2 cellular contexts compared by ENCODE assay signal in the genomic region with DNA sequence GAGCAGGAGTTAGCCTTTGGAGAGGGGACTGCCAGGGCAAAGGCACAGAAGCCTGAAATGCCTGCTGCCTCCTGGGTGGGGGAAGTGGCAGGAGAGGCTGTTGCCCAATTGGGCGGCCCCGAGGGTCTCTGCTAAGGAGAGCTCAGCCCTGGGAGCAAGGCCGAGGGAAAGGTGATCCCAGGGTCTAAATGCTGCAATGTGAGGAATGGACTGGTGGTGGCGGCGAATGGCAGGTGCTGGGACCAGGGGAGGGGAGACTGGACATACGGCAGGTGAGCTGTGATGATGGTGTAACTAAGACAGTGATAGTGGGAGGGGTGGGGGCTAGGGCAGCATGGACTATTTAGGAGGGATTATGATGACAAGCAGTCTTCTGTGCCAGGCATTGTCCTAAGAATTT.
A peak's percentile ranks its signal among the peaks of the same experiment; 100 is the strongest.
TF ChIP-seq lines count a peak whose summit lies in the region.

No MANE protein-coding gene starts in this region.

TF ChIP-seq in WTC11, 78 proteins besides CTCF, POLR2A, EP300 and RAD21 (continues in another document):
- TF ChIP-seq SP1 (CRISPR knock-in tag; conservative IDR thresholded peaks at IDR 0.05) (no peak), NFE2L1 (CRISPR knock-in tag; IDR thresholded peaks at IDR 0.05) (no peak), FOXK1 (CRISPR knock-in tag; IDR thresholded peaks at IDR 0.05) (no peak), ATF1 (CRISPR knock-in tag; IDR thresholded peaks at IDR 0.05) (no peak), FOXP4 (CRISPR knock-in tag; IDR thresholded peaks at IDR 0.05) (no peak), HMGA2 (CRISPR knock-in tag; IDR thresholded peaks at IDR 0.05) (no peak), SOX15 (CRISPR knock-in tag; IDR thresholded peaks at IDR 0.05) (no peak), NR2C2 (CRISPR knock-in tag; IDR thresholded peaks at IDR 0.05) (no peak), IRF1 (CRISPR knock-in tag; IDR thresholded peaks at IDR 0.05) (no peak), SMAD4 (CRISPR knock-in tag; IDR thresholded peaks at IDR 0.05) (no peak), ZSCAN18 (CRISPR knock-in tag; IDR thresholded peaks at IDR 0.05) (no peak), CREB1 (CRISPR knock-in tag; IDR thresholded peaks at IDR 0.05) (no peak), ZNF317 (CRISPR knock-in tag; IDR thresholded peaks at IDR 0.05; ENCODE audit: borderline replicate concordance, low read depth) (no peak), NR1H2 (CRISPR knock-in tag; IDR thresholded peaks at IDR 0.05) (no peak), AR (CRISPR knock-in tag; IDR thresholded peaks at IDR 0.05) (no peak), PRRX2 (CRISPR knock-in tag; IDR thresholded peaks at IDR 0.05) (no peak)
- TF ChIP-seq, protein P1, sequence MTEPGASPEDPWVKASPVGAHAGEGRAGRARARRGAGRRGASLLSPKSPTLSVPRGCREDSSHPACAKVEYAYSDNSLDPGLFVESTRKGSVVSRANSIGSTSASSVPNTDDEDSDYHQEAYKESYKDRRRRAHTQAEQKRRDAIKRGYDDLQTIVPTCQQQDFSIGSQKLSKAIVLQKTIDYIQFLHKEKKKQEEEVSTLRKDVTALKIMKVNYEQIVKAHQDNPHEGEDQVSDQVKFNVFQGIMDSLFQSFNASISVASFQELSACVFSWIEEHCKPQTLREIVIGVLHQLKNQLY (CRISPR knock-in tag; IDR thresholded peaks at IDR 0.05): no peak
- TF ChIP-seq, protein P2, sequence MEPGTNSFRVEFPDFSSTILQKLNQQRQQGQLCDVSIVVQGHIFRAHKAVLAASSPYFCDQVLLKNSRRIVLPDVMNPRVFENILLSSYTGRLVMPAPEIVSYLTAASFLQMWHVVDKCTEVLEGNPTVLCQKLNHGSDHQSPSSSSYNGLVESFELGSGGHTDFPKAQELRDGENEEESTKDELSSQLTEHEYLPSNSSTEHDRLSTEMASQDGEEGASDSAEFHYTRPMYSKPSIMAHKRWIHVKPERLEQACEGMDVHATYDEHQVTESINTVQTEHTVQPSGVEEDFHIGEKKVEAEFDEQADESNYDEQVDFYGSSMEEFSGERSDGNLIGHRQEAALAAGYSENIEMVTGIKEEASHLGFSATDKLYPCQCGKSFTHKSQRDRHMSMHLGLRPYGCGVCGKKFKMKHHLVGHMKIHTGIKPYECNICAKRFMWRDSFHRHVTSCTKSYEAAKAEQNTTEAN (CRISPR knock-in tag; IDR thresholded peaks at IDR 0.05): no peak

TF ChIP-seq in HepG2, 621 proteins besides CTCF, POLR2A, EP300 and RAD21:
- TF ChIP-seq ZNF263 (CRISPR knock-in tag; IDR thresholded peaks at IDR 0.05) (0 out of 2 replicates have a peak, but pooled peaks have one; percentile 44), ZNF749 (CRISPR knock-in tag; IDR thresholded peaks at IDR 0.05; ENCODE audit: borderline replicate concordance) (no peak), XRCC5 (optimal IDR thresholded peaks at IDR 0.05; ENCODE audit: low read length) (peak; percentile 20), ZNF280D (CRISPR knock-in tag; IDR thresholded peaks at IDR 0.05) (no peak), HMGA1 (CRISPR knock-in tag; conservative IDR thresholded peaks at IDR 0.05) (no peak), ZEB1 (IDR thresholded peaks at IDR 0.05; ENCODE audit: insufficient replicate concordance, low read depth) (peak; percentile 1), HNRNPL (IDR thresholded peaks at IDR 0.05; ENCODE audit: low read depth, low read length) (0 out of 2 replicates have a peak, but pooled peaks have one; percentile 37)
TF ChIP-seq in HepG2: peak in this region for 4.
